ENCODE assay signal across 1 cellular context in the genomic region with DNA sequence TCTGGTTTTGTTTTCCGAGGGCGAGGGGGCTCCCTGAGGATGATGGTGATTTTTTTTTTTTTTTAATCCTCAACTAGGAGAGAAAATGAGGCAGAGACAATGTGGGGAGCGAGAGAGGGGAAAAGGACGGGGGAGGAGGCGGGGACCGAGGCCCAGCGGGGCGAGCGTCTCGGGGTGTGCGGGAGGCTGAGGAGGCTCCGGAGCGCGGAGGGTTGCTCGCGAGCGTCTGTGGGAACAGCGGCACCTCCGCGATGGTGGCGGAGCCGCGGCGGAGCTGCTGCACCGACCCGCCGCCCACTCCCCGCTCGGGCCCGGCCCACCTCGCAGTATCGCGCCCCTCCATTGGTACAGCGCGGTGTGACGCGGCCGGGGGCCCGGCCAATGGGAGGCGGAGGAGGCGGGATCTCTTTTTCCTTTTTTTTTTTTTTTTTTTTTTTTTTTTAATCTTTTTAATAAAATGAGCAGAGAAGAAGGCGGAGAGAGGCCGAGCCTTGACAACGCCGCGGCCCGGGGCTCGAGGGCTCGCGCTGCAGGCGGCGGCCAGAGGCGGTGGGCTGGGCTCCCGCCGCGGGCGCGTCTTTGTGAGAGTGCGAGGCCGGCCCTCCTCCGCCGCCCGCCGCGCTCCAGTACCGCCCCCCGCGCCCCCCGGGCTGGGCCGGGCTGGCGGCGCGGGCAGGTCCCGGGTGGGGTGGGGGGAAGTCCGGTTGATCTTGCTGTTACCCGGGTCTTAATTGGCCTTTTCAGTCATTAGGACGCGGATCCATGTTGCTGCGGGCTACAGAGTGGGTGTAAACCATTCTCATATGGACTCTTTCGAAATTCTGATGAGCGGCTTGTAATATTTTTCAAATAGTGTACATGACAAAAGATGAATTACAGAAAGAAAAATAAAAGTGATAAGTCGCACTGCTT.
TF ChIP-seq lines count a peak whose summit lies in the region.

RERE (minus strand) TSS at position 228 of the 912 bp plus-strand sequence.

TF ChIP-seq in K562, 482 proteins besides CTCF, POLR2A, EP300 and RAD21 (continued from another document and continues in another):
- TF ChIP-seq ZNF695 (CRISPR knock-in tag; IDR thresholded peaks at IDR 0.05) (no peak), WHSC1 (IDR thresholded peaks at IDR 0.05; ENCODE audit: low read length) (no peak), NKRF (IDR thresholded peaks at IDR 0.05; ENCODE audit: borderline replicate concordance) (no peak), CREB1 (IDR thresholded peaks at IDR 0.05) (peak; percentile 79), CREB1 (CRISPR knock-in tag; IDR thresholded peaks at IDR 0.05) (peak; percentile 92), POLR2AphosphoS2 (IDR thresholded peaks at IDR 0.05; ENCODE audit: low read length) (peak; percentile 54; the same call in 1 of the 2 replicates), PHB2 (IDR thresholded peaks at IDR 0.05; ENCODE audit: low read depth) (no peak), KLF13 (tag; IDR thresholded peaks at IDR 0.05; ENCODE audit: borderline replicate concordance, low read depth) (no peak), ZKSCAN8 (CRISPR knock-in tag; IDR thresholded peaks at IDR 0.05) (no peak), XRCC4 (IDR thresholded peaks at IDR 0.05; ENCODE audit: extremely low read depth, insufficient read depth, insufficient read length) (no peak), CHD1 (IDR thresholded peaks at IDR 0.05; ENCODE audit: low read length) (peak; percentile 55), PBX2 (CRISPR knock-in tag; IDR thresholded peaks at IDR 0.05; ENCODE audit: low read depth) (no peak), PBX2 (tag; conservative IDR thresholded peaks at IDR 0.05; ENCODE audit: low read depth) (0 out of 2 replicates have a peak, but pooled peaks have one; percentile 8), ATF1 (CRISPR knock-in tag; IDR thresholded peaks at IDR 0.05) (no peak; the same call in 1 of the 2 replicates), ATF1 (tag; IDR thresholded peaks at IDR 0.05) (peak; percentile 94), HBP1 (CRISPR knock-in tag; IDR thresholded peaks at IDR 0.05) (no peak), FOXA3 (CRISPR knock-in tag; conservative IDR thresholded peaks at IDR 0.05 in 1 of 2, IDR thresholded peaks at IDR 0.05 in 1 of 2) (no peak), CREB3 (tag; conservative IDR thresholded peaks at IDR 0.05; ENCODE audit: low read depth) (no peak), BRD9 (IDR thresholded peaks at IDR 0.05; ENCODE audit: low read depth, partially characterized antibody) (no peak), SIN3A (IDR thresholded peaks at IDR 0.05; ENCODE audit: borderline replicate concordance in 2 of 2, control insufficient read depth in 1 of 2, low read depth in 2 of 2, low read length in 2 of 2) (peak in 1 of 2 experiments; percentile 89; a peak in 1 of 4 replicates), ZNF174 (CRISPR knock-in tag; IDR thresholded peaks at IDR 0.05) (no peak), NR2C2 (CRISPR knock-in tag; IDR thresholded peaks at IDR 0.05) (no peak), NR2C2 (tag; IDR thresholded peaks at IDR 0.05) (no peak; the same call in 1 of the 2 replicates), MTF1 (CRISPR knock-in tag; IDR thresholded peaks at IDR 0.05; ENCODE audit: borderline replicate concordance) (no peak), ZNF263 (CRISPR knock-in tag; IDR thresholded peaks at IDR 0.05; ENCODE audit: borderline replicate concordance) (peak; percentile 45; the same call in 1 of the 2 replicates), CEBPG (CRISPR knock-in tag; IDR thresholded peaks at IDR 0.05) (no peak), CEBPG (tag; conservative IDR thresholded peaks at IDR 0.05 in 1 of 2, IDR thresholded peaks at IDR 0.05 in 1 of 2) (peak in 1 of 2 experiments; percentile 45; a peak in 2 of 4 replicates), SRSF7 (optimal IDR thresholded peaks at IDR 0.05; ENCODE audit: low read depth, low read length) (no peak), IFI16 (CRISPR knock-in tag; IDR thresholded peaks at IDR 0.05) (no peak), ZNF41 (CRISPR knock-in tag; conservative IDR thresholded peaks at IDR 0.05) (no peak), ZNF583 (CRISPR knock-in tag; IDR thresholded peaks at IDR 0.05) (no peak), ZNF217 (CRISPR knock-in tag; IDR thresholded peaks at IDR 0.05) (no peak), CGGBP1 (CRISPR knock-in tag; IDR thresholded peaks at IDR 0.05) (peak; percentile 46; the same call in 1 of the 2 replicates), ZEB2 (IDR thresholded peaks at IDR 0.05) (no peak), RFX7 (CRISPR knock-in tag; IDR thresholded peaks at IDR 0.05) (no peak), RBM22 (IDR thresholded peaks at IDR 0.05; ENCODE audit: low read depth, low read length, poor library complexity, severe bottlenecking) (no peak), ZNF197 (CRISPR knock-in tag; IDR thresholded peaks at IDR 0.05; ENCODE audit: low read depth) (no peak)
- TF ChIP-seq, protein P1, sequence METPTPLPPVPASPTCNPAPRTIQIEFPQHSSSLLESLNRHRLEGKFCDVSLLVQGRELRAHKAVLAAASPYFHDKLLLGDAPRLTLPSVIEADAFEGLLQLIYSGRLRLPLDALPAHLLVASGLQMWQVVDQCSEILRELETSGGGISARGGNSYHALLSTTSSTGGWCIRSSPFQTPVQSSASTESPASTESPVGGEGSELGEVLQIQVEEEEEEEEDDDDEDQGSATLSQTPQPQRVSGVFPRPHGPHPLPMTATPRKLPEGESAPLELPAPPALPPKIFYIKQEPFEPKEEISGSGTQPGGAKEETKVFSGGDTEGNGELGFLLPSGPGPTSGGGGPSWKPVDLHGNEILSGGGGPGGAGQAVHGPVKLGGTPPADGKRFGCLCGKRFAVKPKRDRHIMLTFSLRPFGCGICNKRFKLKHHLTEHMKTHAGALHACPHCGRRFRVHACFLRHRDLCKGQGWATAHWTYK (CRISPR knock-in tag; IDR thresholded peaks at IDR 0.05), result no peak
- TF ChIP-seq, protein P2, sequence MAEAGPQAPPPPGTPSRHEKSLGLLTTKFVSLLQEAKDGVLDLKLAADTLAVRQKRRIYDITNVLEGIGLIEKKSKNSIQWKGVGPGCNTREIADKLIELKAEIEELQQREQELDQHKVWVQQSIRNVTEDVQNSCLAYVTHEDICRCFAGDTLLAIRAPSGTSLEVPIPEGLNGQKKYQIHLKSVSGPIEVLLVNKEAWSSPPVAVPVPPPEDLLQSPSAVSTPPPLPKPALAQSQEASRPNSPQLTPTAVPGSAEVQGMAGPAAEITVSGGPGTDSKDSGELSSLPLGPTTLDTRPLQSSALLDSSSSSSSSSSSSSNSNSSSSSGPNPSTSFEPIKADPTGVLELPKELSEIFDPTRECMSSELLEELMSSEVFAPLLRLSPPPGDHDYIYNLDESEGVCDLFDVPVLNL (CRISPR knock-in tag; IDR thresholded peaks at IDR 0.05; ENCODE audit: low read depth), result no peak
- TF ChIP-seq, protein P3, sequence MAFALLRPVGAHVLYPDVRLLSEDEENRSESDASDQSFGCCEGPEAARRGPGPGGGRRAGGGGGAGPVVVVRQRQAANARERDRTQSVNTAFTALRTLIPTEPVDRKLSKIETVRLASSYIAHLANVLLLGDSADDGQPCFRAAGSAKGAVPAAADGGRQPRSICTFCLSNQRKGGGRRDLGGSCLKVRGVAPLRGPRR (CRISPR knock-in tag; IDR thresholded peaks at IDR 0.05), result no peak
- TF ChIP-seq, protein P4, sequence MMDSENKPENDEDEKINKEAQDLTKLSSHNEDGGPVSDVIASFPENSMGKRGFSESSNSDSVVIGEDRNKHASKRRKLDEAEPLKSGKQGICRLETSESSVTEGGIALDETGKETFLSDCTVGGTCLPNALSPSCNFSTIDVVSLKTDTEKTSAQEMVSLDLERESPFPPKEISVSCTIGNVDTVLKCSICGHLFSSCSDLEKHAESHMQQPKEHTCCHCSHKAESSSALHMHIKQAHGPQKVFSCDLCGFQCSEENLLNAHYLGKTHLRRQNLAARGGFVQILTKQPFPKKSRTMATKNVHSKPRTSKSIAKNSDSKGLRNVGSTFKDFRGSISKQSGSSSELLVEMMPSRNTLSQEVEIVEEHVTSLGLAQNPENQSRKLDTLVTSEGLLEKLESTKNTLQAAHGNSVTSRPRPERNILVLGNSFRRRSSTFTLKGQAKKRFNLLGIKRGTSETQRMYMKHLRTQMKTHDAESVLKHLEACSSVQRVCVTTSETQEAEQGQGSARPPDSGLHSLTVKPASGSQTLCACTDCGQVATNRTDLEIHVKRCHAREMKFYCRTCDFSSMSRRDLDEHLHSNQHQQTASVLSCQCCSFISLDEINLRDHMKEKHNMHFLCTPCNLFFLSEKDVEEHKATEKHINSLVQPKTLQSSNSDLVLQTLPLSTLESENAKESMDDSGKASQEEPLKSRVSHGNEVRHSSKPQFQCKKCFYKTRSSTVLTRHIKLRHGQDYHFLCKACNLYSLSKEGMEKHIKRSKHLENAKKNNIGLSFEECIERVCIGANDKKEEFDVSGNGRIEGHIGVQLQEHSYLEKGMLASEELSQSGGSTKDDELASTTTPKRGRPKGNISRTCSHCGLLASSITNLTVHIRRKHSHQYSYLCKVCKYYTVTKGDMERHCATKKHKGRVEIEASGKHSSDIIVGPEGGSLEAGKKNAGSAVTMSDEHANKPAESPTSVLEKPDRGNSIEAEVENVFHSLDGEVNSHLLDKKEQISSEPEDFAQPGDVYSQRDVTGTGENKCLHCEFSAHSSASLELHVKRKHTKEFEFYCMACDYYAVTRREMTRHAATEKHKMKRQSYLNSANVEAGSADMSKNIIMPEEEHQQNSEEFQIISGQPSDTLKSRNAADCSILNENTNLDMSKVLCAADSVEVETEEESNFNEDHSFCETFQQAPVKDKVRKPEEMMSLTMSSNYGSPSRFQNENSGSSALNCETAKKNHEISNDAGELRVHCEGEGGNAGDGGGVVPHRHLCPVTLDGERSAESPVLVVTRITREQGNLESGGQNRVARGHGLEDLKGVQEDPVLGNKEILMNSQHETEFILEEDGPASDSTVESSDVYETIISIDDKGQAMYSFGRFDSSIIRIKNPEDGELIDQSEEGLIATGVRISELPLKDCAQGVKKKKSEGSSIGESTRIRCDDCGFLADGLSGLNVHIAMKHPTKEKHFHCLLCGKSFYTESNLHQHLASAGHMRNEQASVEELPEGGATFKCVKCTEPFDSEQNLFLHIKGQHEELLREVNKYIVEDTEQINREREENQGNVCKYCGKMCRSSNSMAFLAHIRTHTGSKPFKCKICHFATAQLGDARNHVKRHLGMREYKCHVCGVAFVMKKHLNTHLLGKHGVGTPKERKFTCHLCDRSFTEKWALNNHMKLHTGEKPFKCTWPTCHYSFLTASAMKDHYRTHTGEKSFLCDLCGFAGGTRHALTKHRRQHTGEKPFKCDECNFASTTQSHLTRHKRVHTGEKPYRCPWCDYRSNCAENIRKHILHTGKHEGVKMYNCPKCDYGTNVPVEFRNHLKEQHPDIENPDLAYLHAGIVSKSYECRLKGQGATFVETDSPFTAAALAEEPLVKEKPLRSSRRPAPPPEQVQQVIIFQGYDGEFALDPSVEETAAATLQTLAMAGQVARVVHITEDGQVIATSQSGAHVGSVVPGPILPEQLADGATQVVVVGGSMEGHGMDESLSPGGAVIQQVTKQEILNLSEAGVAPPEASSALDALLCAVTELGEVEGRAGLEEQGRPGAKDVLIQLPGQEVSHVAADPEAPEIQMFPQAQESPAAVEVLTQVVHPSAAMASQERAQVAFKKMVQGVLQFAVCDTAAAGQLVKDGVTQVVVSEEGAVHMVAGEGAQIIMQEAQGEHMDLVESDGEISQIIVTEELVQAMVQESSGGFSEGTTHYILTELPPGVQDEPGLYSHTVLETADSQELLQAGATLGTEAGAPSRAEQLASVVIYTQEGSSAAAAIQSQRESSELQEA (IDR thresholded peaks at IDR 0.05; ENCODE audit: low read depth), result no peak
